In the genomic region with DNA sequence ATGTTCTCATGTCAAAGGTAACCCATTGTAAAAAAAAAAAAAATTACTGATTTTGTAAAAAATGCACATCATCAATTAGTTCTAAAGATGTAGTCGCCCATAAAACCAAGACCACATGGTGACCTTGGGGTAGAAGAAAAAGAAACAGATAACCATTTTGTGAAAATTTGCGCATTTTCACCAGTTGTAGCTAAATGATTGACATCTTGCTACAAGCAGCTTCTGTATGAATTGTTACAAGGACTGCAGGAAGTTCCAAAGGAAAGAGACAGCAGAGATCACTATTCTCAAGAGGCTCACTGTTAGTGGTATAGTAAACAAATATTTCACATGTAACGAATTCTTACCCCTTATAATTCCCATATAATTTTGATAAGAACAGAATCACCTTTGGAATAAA, we compare ENCODE assay signal across 2 cellular contexts.
TF ChIP-seq lines count a peak whose summit lies in the region.

No MANE protein-coding gene starts in this region.

TF ChIP-seq in K562, 482 proteins besides CTCF, POLR2A, EP300 and RAD21:
- TF ChIP-seq NR4A1 (CRISPR knock-in tag; IDR thresholded peaks at IDR 0.05) (no peak), NR4A1 (tag; IDR thresholded peaks at IDR 0.05) (no peak), PKNOX1 (IDR thresholded peaks at IDR 0.05) (peak; percentile 81), PTTG1 (tag; IDR thresholded peaks at IDR 0.05; ENCODE audit: low read depth) (no peak), HCFC1 (IDR thresholded peaks at IDR 0.05; ENCODE audit: low read depth, low read length) (no peak), ZNF316 (IDR thresholded peaks at IDR 0.05) (0 out of 2 replicates have a peak, but pooled peaks have one; percentile 13), ZNF518B (CRISPR knock-in tag; IDR thresholded peaks at IDR 0.05) (no peak)
- TF ChIP-seq, protein P1, sequence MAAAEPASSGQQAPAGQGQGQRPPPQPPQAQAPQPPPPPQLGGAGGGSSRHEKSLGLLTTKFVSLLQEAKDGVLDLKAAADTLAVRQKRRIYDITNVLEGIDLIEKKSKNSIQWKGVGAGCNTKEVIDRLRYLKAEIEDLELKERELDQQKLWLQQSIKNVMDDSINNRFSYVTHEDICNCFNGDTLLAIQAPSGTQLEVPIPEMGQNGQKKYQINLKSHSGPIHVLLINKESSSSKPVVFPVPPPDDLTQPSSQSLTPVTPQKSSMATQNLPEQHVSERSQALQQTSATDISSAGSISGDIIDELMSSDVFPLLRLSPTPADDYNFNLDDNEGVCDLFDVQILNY (CRISPR knock-in tag; IDR thresholded peaks at IDR 0.05), result no peak

TF ChIP-seq in neural cell, 6 proteins besides CTCF, POLR2A, EP300 and RAD21:
- no peak for TF ChIP-seq MXI1 (conservative IDR thresholded peaks at IDR 0.05; ENCODE audit: poor library complexity, severe bottlenecking)
- TF ChIP-seq, protein P2, sequence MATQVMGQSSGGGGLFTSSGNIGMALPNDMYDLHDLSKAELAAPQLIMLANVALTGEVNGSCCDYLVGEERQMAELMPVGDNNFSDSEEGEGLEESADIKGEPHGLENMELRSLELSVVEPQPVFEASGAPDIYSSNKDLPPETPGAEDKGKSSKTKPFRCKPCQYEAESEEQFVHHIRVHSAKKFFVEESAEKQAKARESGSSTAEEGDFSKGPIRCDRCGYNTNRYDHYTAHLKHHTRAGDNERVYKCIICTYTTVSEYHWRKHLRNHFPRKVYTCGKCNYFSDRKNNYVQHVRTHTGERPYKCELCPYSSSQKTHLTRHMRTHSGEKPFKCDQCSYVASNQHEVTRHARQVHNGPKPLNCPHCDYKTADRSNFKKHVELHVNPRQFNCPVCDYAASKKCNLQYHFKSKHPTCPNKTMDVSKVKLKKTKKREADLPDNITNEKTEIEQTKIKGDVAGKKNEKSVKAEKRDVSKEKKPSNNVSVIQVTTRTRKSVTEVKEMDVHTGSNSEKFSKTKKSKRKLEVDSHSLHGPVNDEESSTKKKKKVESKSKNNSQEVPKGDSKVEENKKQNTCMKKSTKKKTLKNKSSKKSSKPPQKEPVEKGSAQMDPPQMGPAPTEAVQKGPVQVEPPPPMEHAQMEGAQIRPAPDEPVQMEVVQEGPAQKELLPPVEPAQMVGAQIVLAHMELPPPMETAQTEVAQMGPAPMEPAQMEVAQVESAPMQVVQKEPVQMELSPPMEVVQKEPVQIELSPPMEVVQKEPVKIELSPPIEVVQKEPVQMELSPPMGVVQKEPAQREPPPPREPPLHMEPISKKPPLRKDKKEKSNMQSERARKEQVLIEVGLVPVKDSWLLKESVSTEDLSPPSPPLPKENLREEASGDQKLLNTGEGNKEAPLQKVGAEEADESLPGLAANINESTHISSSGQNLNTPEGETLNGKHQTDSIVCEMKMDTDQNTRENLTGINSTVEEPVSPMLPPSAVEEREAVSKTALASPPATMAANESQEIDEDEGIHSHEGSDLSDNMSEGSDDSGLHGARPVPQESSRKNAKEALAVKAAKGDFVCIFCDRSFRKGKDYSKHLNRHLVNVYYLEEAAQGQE (IDR thresholded peaks at IDR 0.05; ENCODE audit: borderline replicate concordance), result no peak
- no peak for TF ChIP-seq EZH2 (IDR thresholded peaks at IDR 0.05; ENCODE audit: borderline replicate concordance, insufficient read depth, low read length, poor library complexity, severe bottlenecking)
- TF ChIP-seq SMC3 (conservative IDR thresholded peaks at IDR 0.05; ENCODE audit: poor library complexity), result no peak
- no peak for TF ChIP-seq TAF1 (IDR thresholded peaks at IDR 0.05; ENCODE audit: low read depth)
- TF ChIP-seq POLR2AphosphoS5 (IDR thresholded peaks at IDR 0.05), result peak; percentile 35
